Comparison of ENCODE assay signal across 8 cellular contexts in the genomic region with DNA sequence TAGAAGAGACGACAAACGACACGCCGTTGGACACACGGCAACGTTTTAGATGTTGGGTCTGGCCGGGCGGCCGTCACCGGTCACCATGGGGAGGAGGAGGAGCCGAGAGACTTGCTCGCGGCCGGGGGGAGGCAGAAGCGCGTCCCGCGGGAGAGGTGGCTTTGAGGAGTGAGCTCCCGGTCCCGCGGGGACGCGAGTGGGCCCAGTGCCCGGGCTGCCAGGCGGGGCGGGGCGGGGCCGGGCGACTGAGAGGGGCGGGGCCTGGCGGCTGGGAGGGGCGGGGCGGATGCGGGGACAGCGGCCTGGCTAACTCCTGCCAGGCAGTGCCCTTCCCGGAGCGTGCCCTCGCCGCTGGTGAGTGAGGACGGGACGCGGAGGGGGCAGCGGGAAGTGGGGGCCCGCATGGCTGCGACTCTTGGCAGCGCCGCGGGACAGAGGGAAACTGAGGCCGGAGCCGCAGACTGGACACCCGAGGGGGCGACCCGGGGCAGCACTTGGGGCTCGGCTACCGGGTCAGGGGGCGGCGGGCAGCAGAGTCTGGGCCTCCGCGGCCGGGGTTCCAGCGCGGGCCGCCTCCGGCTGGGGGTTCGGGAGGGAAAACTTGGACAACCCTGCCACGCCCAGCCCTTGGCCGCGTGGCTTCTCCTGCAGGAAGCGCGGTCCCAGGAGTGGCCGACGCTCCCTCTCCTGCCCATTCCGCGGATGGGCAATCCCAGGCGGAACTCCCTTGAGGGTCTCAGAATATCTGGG. TPM values are rescaled to one million over a fixed set of nuclear protein-coding genes. Genes with fewer than 3 reads are reported as not detected.
DNase-seq lines count a peak whose midpoint lies in the region; ATAC-seq and TF ChIP-seq lines count a peak whose summit lies in the region.

A gene (plus strand): TSS at position 309 of the 750 bp plus-strand sequence. CDS start 7,680 bp downstream, outside the sequence.

- POLR2A ChIA-PET in Caco-2 (lab: Charles Lee) = interaction anchor here (0.6 kb wide), 2 partner anchors 9 to 137 kb away, joined by 7 to 8 read pairs; a partner anchor contains a TSS
- POLR2A ChIA-PET in WTC11 (lab: Charles Lee) = no interaction called here

- H3K4me1 ChIP-seq in Caco-2 (peaks cover 6% of the 10 kb centered on the region; the same call in 1 of the 2 replicates), HUES6 (ENCODE audit: control insufficient read depth, insufficient read depth, low read length) (peaks cover 11% of the 10 kb centered on the region), skeletal muscle tissue (ENCODE audit: control insufficient read depth in 3 of 3, insufficient read depth in 3 of 3, low read length in 3 of 3) (peaks cover 17 to 29% (median 20%) of the 10 kb centered on the region in 3 donors)

- H3K4me1 Mint-ChIP-seq in Caco-2 (ENCODE audit: low read depth, unreplicated experiment) = peaks cover 7% of the 10 kb centered on the region
- peaks cover 8% of the 10 kb centered on the region for H3K4me1 Mint-ChIP-seq in WTC11

- H3K9me3 ChIP-seq in Caco-2 = no peaks in the 10 kb centered on the region
- no peaks in the 10 kb centered on the region for H3K9me3 ChIP-seq in HUES6 (ENCODE audit: control insufficient read depth, insufficient read depth, low read depth, low read length)
- no peaks in the 10 kb centered on the region for H3K9me3 ChIP-seq in skeletal muscle tissue (ENCODE audit: control insufficient read depth in 3 of 3, low read length in 3 of 3)

- no TSS peak for BruUV-seq in Caco-2 (replicated peaks; lab: Mats Ljungman, UMichigan)

- H3K4me3 Mint-ChIP-seq in Caco-2 (ENCODE audit: unreplicated experiment) (peak within 1 kb of the TSS; percentile 88), WTC11 (peak within 1 kb of the TSS; percentile 88)

- H3K9ac ChIP-seq in HUES6 (ENCODE audit: low read length) = peak within 1 kb of the TSS; percentile 36
- H3K9ac ChIP-seq in skeletal muscle tissue (ENCODE audit: low read depth in 1 of 3, low read length in 3 of 3) = peak within 1 kb of the TSS; percentile 76 to 83 (median 83)

- no peak within 1 kb of the TSS for H3K27ac ChIP-seq in HUES6 (ENCODE audit: low read depth, low read length)
- peak within 1 kb of the TSS; percentile 66 for H3K27ac ChIP-seq in skeletal muscle tissue (ENCODE audit: low read depth, low read length)

- H3K36me3 ChIP-seq in Caco-2 (ENCODE audit: control insufficient read depth, insufficient read depth, low read length) = no peaks in the 10 kb centered on the region
- no peaks in the 10 kb centered on the region for H3K36me3 ChIP-seq in HUES6 (ENCODE audit: control insufficient read depth, insufficient read depth, low read length)
- no peaks in the 10 kb centered on the region for H3K36me3 ChIP-seq in skeletal muscle tissue (ENCODE audit: control insufficient read depth in 3 of 3, insufficient read depth in 3 of 3, low read length in 3 of 3)

- intact Hi-C loops in Caco-2 (cut with micrococcal nuclease; ENCODE audit: unreplicated experiment) = no loop called here

- H3K27me3 Mint-ChIP-seq in Caco-2 (ENCODE audit: insufficient read depth, unreplicated experiment) = no peaks in the 10 kb centered on the region
- H3K27me3 Mint-ChIP-seq in WTC11 (ENCODE audit: low read depth) = peaks cover 14% of the 10 kb centered on the region

- TF ChIP-seq CTCF in Caco-2 (IDR thresholded peaks at IDR 0.05; ENCODE audit: insufficient read depth in 1 of 2, low read depth in 1 of 2, low read length in 1 of 2, severe bottlenecking in 1 of 2, unreplicated experiment in 1 of 2) (no peak), WTC11 (IDR thresholded peaks at IDR 0.05) (no peak), cardiac fibroblast (IDR thresholded peaks at IDR 0.05; ENCODE audit: low read depth, low read length) (no peak)

- DNase-seq in Caco-2 = peak in 1 of 2 experiments; percentile 56
- no peak for DNase-seq in WTC11 (ENCODE audit: low spot score)
- peak; percentile 58 to 61 for DNase-seq in cardiac fibroblast (ENCODE audit: low read depth in 2 of 2)
- peak; percentile 79 for DNase-seq in iPS-NIHi7 (ENCODE audit: extremely low spot score)
- no peak for DNase-seq in NK-92 (lab: John Stamatoyannopoulos, UW; ENCODE audit: unreplicated experiment)

- H3K9me3 Mint-ChIP-seq in Caco-2 (ENCODE audit: unreplicated experiment) = no peaks in the 10 kb centered on the region
- H3K9me3 Mint-ChIP-seq in WTC11 = no peaks in the 10 kb centered on the region

- H3K4me3 ChIP-seq in Caco-2 (ENCODE audit: low read depth, low read length) (peak within 1 kb of the TSS; percentile 90), HUES6 (ENCODE audit: low read depth, low read length) (peak within 1 kb of the TSS; percentile 53), cardiac fibroblast (replicated peaks in 1 of 2; ENCODE audit: low read depth in 2 of 2, low read length in 2 of 2) (peak within 1 kb of the TSS; percentile 70 to 90), skeletal muscle tissue (ENCODE audit: low read length in 3 of 3) (peak within 1 kb of the TSS; percentile 76 to 79 (median 76))

- ATAC-seq in WTC11 (peak; percentile 67), HG03039 (IDR thresholded peaks at IDR 0.05; ENCODE audit: unreplicated experiment) (no peak)

- H3K36me3 Mint-ChIP-seq in Caco-2 (ENCODE audit: insufficient read depth, unreplicated experiment) = no peaks in the 10 kb centered on the region
- no peaks in the 10 kb centered on the region for H3K36me3 Mint-ChIP-seq in WTC11

- H3K27ac Mint-ChIP-seq in Caco-2 (ENCODE audit: unreplicated experiment) = peak within 1 kb of the TSS; percentile 74
- H3K27ac Mint-ChIP-seq in WTC11 = no peak within 1 kb of the TSS

- H3K27me3 ChIP-seq in Caco-2 (replicated peaks; ENCODE audit: control insufficient read depth, insufficient read depth, low read length) = no peaks in the 10 kb centered on the region
- H3K27me3 ChIP-seq in HUES6 (ENCODE audit: control insufficient read depth, insufficient read depth, low read length) = peaks cover 22% of the 10 kb centered on the region
- no peaks in the 10 kb centered on the region for H3K27me3 ChIP-seq in skeletal muscle tissue (ENCODE audit: control insufficient read depth in 3 of 3, insufficient read depth in 3 of 3, low read length in 3 of 3)

- CTCF ChIA-PET in Caco-2 (lab: Charles Lee) (interaction anchor here (0.7 kb wide), 1 partner anchor 91 kb away, joined by 4 read pairs; no protein-coding TSS in a partner anchor), WTC11 (lab: Charles Lee) (no interaction called here)

TF ChIP-seq in WTC11, 78 proteins besides CTCF, POLR2A, EP300 and RAD21 (continues in another document):
- TF ChIP-seq, protein P1, sequence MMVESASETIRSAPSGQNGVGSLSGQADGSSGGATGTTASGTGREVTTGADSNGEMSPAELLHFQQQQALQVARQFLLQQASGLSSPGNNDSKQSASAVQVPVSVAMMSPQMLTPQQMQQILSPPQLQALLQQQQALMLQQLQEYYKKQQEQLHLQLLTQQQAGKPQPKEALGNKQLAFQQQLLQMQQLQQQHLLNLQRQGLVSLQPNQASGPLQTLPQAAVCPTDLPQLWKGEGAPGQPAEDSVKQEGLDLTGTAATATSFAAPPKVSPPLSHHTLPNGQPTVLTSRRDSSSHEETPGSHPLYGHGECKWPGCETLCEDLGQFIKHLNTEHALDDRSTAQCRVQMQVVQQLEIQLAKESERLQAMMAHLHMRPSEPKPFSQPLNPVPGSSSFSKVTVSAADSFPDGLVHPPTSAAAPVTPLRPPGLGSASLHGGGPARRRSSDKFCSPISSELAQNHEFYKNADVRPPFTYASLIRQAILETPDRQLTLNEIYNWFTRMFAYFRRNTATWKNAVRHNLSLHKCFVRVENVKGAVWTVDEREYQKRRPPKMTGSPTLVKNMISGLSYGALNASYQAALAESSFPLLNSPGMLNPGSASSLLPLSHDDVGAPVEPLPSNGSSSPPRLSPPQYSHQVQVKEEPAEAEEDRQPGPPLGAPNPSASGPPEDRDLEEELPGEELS (CRISPR knock-in tag; IDR thresholded peaks at IDR 0.05) = no peak
- TF ChIP-seq, protein P2, sequence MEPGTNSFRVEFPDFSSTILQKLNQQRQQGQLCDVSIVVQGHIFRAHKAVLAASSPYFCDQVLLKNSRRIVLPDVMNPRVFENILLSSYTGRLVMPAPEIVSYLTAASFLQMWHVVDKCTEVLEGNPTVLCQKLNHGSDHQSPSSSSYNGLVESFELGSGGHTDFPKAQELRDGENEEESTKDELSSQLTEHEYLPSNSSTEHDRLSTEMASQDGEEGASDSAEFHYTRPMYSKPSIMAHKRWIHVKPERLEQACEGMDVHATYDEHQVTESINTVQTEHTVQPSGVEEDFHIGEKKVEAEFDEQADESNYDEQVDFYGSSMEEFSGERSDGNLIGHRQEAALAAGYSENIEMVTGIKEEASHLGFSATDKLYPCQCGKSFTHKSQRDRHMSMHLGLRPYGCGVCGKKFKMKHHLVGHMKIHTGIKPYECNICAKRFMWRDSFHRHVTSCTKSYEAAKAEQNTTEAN (CRISPR knock-in tag; IDR thresholded peaks at IDR 0.05) = 0 out of 2 replicates have a peak, but pooled peaks have one; percentile 57
- TF ChIP-seq, protein P3, sequence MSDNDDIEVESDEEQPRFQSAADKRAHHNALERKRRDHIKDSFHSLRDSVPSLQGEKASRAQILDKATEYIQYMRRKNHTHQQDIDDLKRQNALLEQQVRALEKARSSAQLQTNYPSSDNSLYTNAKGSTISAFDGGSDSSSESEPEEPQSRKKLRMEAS (CRISPR knock-in tag; IDR thresholded peaks at IDR 0.05) = peak; percentile 71; the same call in 1 of the 2 replicates
- TF ChIP-seq, protein P4, sequence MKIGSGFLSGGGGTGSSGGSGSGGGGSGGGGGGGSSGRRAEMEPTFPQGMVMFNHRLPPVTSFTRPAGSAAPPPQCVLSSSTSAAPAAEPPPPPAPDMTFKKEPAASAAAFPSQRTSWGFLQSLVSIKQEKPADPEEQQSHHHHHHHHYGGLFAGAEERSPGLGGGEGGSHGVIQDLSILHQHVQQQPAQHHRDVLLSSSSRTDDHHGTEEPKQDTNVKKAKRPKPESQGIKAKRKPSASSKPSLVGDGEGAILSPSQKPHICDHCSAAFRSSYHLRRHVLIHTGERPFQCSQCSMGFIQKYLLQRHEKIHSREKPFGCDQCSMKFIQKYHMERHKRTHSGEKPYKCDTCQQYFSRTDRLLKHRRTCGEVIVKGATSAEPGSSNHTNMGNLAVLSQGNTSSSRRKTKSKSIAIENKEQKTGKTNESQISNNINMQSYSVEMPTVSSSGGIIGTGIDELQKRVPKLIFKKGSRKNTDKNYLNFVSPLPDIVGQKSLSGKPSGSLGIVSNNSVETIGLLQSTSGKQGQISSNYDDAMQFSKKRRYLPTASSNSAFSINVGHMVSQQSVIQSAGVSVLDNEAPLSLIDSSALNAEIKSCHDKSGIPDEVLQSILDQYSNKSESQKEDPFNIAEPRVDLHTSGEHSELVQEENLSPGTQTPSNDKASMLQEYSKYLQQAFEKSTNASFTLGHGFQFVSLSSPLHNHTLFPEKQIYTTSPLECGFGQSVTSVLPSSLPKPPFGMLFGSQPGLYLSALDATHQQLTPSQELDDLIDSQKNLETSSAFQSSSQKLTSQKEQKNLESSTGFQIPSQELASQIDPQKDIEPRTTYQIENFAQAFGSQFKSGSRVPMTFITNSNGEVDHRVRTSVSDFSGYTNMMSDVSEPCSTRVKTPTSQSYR (CRISPR knock-in tag; IDR thresholded peaks at IDR 0.05) = no peak
- TF ChIP-seq FOXP1 (CRISPR knock-in tag; IDR thresholded peaks at IDR 0.05; ENCODE audit: borderline replicate concordance) = no peak
- no peak for TF ChIP-seq JUN (CRISPR knock-in tag; IDR thresholded peaks at IDR 0.05)
- no peak for TF ChIP-seq NFATC4 (CRISPR knock-in tag; IDR thresholded peaks at IDR 0.05)

RNA-seq across cellular contexts. Expression of the gene that starts here (rescaled TPM):
- 44.6 and 50.1 TPM in 2 replicates for total RNA-seq in Caco-2 (2022)
- 21.9 to 28.6 TPM (median 23.8 TPM) in 3 replicates for total RNA-seq in WTC11 (2021)
- total RNA-seq in skeletal muscle tissue = 69.4 TPM

Comparison
In these comparisons a context has a peak if more than half of its experiments do, and no peak if none do; other contexts are left out.
1. DNase-seq: peak in cardiac fibroblast (2 of 2) and iPS-NIHi7 (single experiment); none in WTC11 (single experiment) and NK-92 (single experiment).
2. Peak in every context shown above with its lines, with median percentiles within 50 percentile points of each other: H3K4me3 ChIP-seq.